Comparison of ENCODE assay signal across 20 cellular contexts in genomic region chr3:172625404-172625803, GRCh38.
A peak's percentile ranks its signal among the peaks of the same experiment; 100 is the strongest.
DNase-seq lines count a peak whose midpoint lies in the region; ATAC-seq and TF ChIP-seq lines count a peak whose summit lies in the region.
"Had no signal": no experiment of that assay in that cellular context is flagged by ENCODE, and none has a peak within 500 bp of the region (broad histone marks: within the 10 kb centered on the region; RNA-seq: fewer than 3 reads in every experiment).

No MANE protein-coding gene starts in this region.

- no peak overlapping the region for H3K27ac ChIP-seq in right lobe of liver
- H3K27ac ChIP-seq: HL-60, left lung, ovary, vagina had no signal

- ATAC-seq in right lobe of liver (peak in 3 of 4 donors; percentile 51 to 64 (median 57)), HG03280 (IDR thresholded peaks at IDR 0.05; ENCODE audit: unreplicated experiment) (no peak), GM21447 (IDR thresholded peaks at IDR 0.05; ENCODE audit: unreplicated experiment) (no peak), GM19023 (IDR thresholded peaks at IDR 0.05; ENCODE audit: unreplicated experiment) (no peak), natural killer cell (no peak)
- ATAC-seq: activated CD4-positive, CD25-positive, alpha-beta regulatory T cell treated with anti-CD3 and anti-CD28 coated beads, Interleukin-2, amount 50 U/mL, for 24 hours; activated naive CD8-positive, alpha-beta T cell treated with anti-CD3 and anti-CD28 coated beads, Interleukin-2, amount 50 U/mL, for 24 hours; left lung had no signal

- H3K9me3 Mint-ChIP-seq in chondrocyte (ENCODE audit: low read depth) = no peaks in the 10 kb centered on the region
- H3K9me3 Mint-ChIP-seq in natural killer cell = no peaks in the 10 kb centered on the region
- H3K9me3 Mint-ChIP-seq: activated naive CD8-positive, alpha-beta T cell treated with anti-CD3 and anti-CD28 coated beads, Interleukin-2, amount 50 U/mL, for 24 hours; central memory CD8-positive, alpha-beta T cell had no signal

- no peak for TF ChIP-seq POLR2A in right lobe of liver (IDR thresholded peaks at IDR 0.05)

- H3K4me1 Mint-ChIP-seq in chondrocyte (ENCODE audit: low read depth) (peaks cover 40% of the 10 kb centered on the region), natural killer cell (peaks cover 7 to 14% of the 10 kb centered on the region in 2 donors)
- H3K4me1 Mint-ChIP-seq: central memory CD8-positive, alpha-beta T cell had no signal

- H3K27me3 Mint-ChIP-seq in chondrocyte (ENCODE audit: low read depth) (no peaks in the 10 kb centered on the region), natural killer cell (ENCODE audit: low read depth in 2 of 2) (no peaks in the 10 kb centered on the region)
- H3K27me3 Mint-ChIP-seq: activated naive CD8-positive, alpha-beta T cell treated with anti-CD3 and anti-CD28 coated beads, Interleukin-2, amount 50 U/mL, for 24 hours; central memory CD8-positive, alpha-beta T cell had no signal

- WGBS in right lobe of liver (ENCODE audit: insufficient coverage, low coverage, low lambda C conversion rate, missing lambda C conversion rate) = 50% methylated on average over 2 of the region's 2 CpGs

- intact Hi-C loops in right lobe of liver (cut with DNase I) = no loop called here
- intact Hi-C loops in natural killer cell (cut with micrococcal nuclease) = no loop called here

- H3K27ac Mint-ChIP-seq in chondrocyte (ENCODE audit: unreplicated experiment) (peak overlapping the region; percentile 52), natural killer cell (no peak overlapping the region)
- H3K27ac Mint-ChIP-seq: activated naive CD8-positive, alpha-beta T cell treated with anti-CD3 and anti-CD28 coated beads, Interleukin-2, amount 50 U/mL, for 24 hours had no signal

- no peaks in the 10 kb centered on the region for H3K9me3 ChIP-seq in right lobe of liver
- H3K9me3 ChIP-seq: left lung, ovary, vagina had no signal

- H3K27me3 ChIP-seq in right lobe of liver = no peaks in the 10 kb centered on the region
- H3K27me3 ChIP-seq: left lung, ovary, vagina had no signal

- TF ChIP-seq CTCF in chondrocyte (IDR thresholded peaks at IDR 0.05) (no peak), right lobe of liver (IDR thresholded peaks at IDR 0.05) (no peak), natural killer cell (IDR thresholded peaks at IDR 0.05) (no peak)

- no peaks in the 10 kb centered on the region for H3K36me3 Mint-ChIP-seq in chondrocyte (ENCODE audit: low read depth)
- H3K36me3 Mint-ChIP-seq in natural killer cell = no peaks in the 10 kb centered on the region

- no peaks in the 10 kb centered on the region for H3K36me3 ChIP-seq in right lobe of liver
- H3K36me3 ChIP-seq: left lung, ovary, vagina had no signal

- H3K4me3 ChIP-seq in right lobe of liver = no peak overlapping the region
- H3K4me3 ChIP-seq: left lung, ovary, vagina had no signal

- no peak overlapping the region for H3K4me3 Mint-ChIP-seq in chondrocyte (ENCODE audit: unreplicated experiment)
- H3K4me3 Mint-ChIP-seq in natural killer cell = no peak overlapping the region
- H3K4me3 Mint-ChIP-seq: activated naive CD8-positive, alpha-beta T cell treated with anti-CD3 and anti-CD28 coated beads, Interleukin-2, amount 50 U/mL, for 24 hours; central memory CD8-positive, alpha-beta T cell had no signal

- peaks cover 0 to 27% (median 3%) of the 10 kb centered on the region in 4 donors for H3K4me1 ChIP-seq in right lobe of liver

- DNase-seq in EL (peak; percentile 34), NOMO-1 treated with DMSO at 0.1 percent for 48 hours (lab: John Stamatoyannopoulos, UW; ENCODE audit: unreplicated experiment) (peak; percentile 73), chondrocyte (ENCODE audit: low spot score) (no peak), right lobe of liver (no peak), natural killer cell (no peak)
- DNase-seq: activated naive CD8-positive, alpha-beta T cell treated with anti-CD3 and anti-CD28 coated beads, Interleukin-2, amount 50 U/mL, for 24 hours; AML-193; effector CD8-positive, alpha-beta T cell; GF-D8; KG1; left lung; NCI-H1417 treated with DMSO at 0.1 percent for 48 hours; ovary had no signal

Comparison
In these comparisons a context has a peak if more than half of its experiments do, and no peak if none do; other contexts are left out.
1. DNase-seq: peak in EL (single experiment) and NOMO-1 treated with DMSO at 0.1 percent for 48 hours (single experiment); none in chondrocyte (single experiment), right lobe of liver (0 of 3) and natural killer cell (single experiment).
2. ATAC-seq: peak in right lobe of liver (3 of 4); none in HG03280 (single experiment), GM21447 (single experiment), GM19023 (single experiment) and natural killer cell (0 of 3).